26 cellular contexts compared by ENCODE assay signal in genomic region chr15:79436037-79436780, GRCh38.
"Had no signal": no experiment of that assay in that cellular context is flagged by ENCODE, and none has a peak within 500 bp of the region (broad histone marks: within the 10 kb centered on the region; RNA-seq: fewer than 3 reads in every experiment).

No MANE protein-coding gene starts in this region.

- H3K4me3 Mint-ChIP-seq: activated T-cell treated with anti-CD3 and anti-CD28 coated beads, Interleukin-2, amount 50 U/mL, for 24 hours; activated T-helper 17 cell treated with anti-CD3 and anti-CD28 coated beads, Interleukin-2, amount 50 U/mL, for 72 hours; effector memory CD8-positive, alpha-beta T cell; stimulated activated effector memory CD8-positive, alpha-beta T cell treated with anti-CD3 and anti-CD28 coated beads, Interleukin-12 subunit alpha, Interleukin-12 subunit beta, amount 100 ng/mL, for 72 hours; stimulated activated naive CD8-positive, alpha-beta T cell treated with anti-CD3 and anti-CD28 coated beads, Interleukin-15, amount 100 ng/mL, for 72 hours had no signal

- H3K27ac Mint-ChIP-seq: activated naive CD4-positive, alpha-beta T cell treated with anti-CD3 and anti-CD28 coated beads, Interleukin-2, amount 50 U/mL, for 72 hours; activated T-cell treated with anti-CD3 and anti-CD28 coated beads, Interleukin-2, amount 50 U/mL, for 24 hours; effector memory CD8-positive, alpha-beta T cell; stimulated activated effector memory CD8-positive, alpha-beta T cell treated with anti-CD3 and anti-CD28 coated beads, Interleukin-12 subunit alpha, Interleukin-12 subunit beta, amount 100 ng/mL, for 72 hours had no signal

- H3K9me3 Mint-ChIP-seq: activated T-helper 17 cell treated with anti-CD3 and anti-CD28 coated beads, Interleukin-2, amount 50 U/mL, for 72 hours; effector memory CD8-positive, alpha-beta T cell; stimulated activated naive CD8-positive, alpha-beta T cell treated with anti-CD3 and anti-CD28 coated beads, Interleukin-15, amount 100 ng/mL, for 72 hours had no signal

- DNase-seq: activated CD4-positive, alpha-beta T cell treated with anti-CD3 and anti-CD28 coated beads for 1 hour; activated CD4-positive, alpha-beta T cell treated with anti-CD3 and anti-CD28 coated beads, Interleukin-2, amount 50 U/mL, for 4 hours; activated CD8-positive, alpha-beta memory T cell treated with anti-CD3 and anti-CD28 coated beads for 24 hours; activated CD8-positive, alpha-beta memory T cell treated with anti-CD3 and anti-CD28 coated beads, Interleukin-2, amount 50 U/mL, for 4 hours; activated T-cell treated with anti-CD3 and anti-CD28 coated beads, Interleukin-2, amount 50 U/mL, for 24 hours; aorta; brain microvascular endothelial cell; central memory CD4-positive, alpha-beta T cell; effector memory CD8-positive, alpha-beta T cell; heart right ventricle; islet precursor cell; left cardiac atrium; mesenchymal stem cell; mucosa of descending colon; right lobe of liver; stimulated activated CD4-positive, alpha-beta T cell treated with anti-CD3 and anti-CD28 coated beads, Interleukin-2, amount 100 ng/mL, for 24 hours; stimulated activated naive CD8-positive, alpha-beta T cell treated with anti-CD3 and anti-CD28 coated beads, Interleukin-15, amount 100 ng/mL, for 72 hours; T-helper 9 cell; transverse colon had no signal

- H3K4me1 Mint-ChIP-seq: stimulated activated effector memory CD8-positive, alpha-beta T cell treated with anti-CD3 and anti-CD28 coated beads, Interleukin-12 subunit alpha, Interleukin-12 subunit beta, amount 100 ng/mL, for 72 hours had no signal

- H3K27ac ChIP-seq: brain microvascular endothelial cell, gastroesophageal sphincter, heart right ventricle, parathyroid adenoma, right lobe of liver, skin epidermis, transverse colon had no signal

- ATAC-seq: activated naive CD4-positive, alpha-beta T cell treated with anti-CD3 and anti-CD28 coated beads, Interleukin-2, amount 50 U/mL, for 72 hours; activated T-helper 17 cell treated with anti-CD3 and anti-CD28 coated beads, Interleukin-2, amount 50 U/mL, for 72 hours; effector memory CD8-positive, alpha-beta T cell; esophagus mucosa; gastroesophageal sphincter; heart right ventricle; left cardiac atrium; mucosa of descending colon; right lobe of liver; stimulated activated effector memory CD8-positive, alpha-beta T cell treated with anti-CD3 and anti-CD28 coated beads, Interleukin-12 subunit alpha, Interleukin-12 subunit beta, amount 100 ng/mL, for 72 hours; stimulated activated naive CD8-positive, alpha-beta T cell treated with anti-CD3 and anti-CD28 coated beads, Interleukin-15, amount 100 ng/mL, for 72 hours had no signal

- H3K4me1 ChIP-seq: parathyroid adenoma had no signal

- H3K36me3 Mint-ChIP-seq: stimulated activated effector memory CD8-positive, alpha-beta T cell treated with anti-CD3 and anti-CD28 coated beads, Interleukin-12 subunit alpha, Interleukin-12 subunit beta, amount 100 ng/mL, for 72 hours had no signal
